9 cellular contexts compared by ENCODE assay signal in genomic region chr20:48202334-48202733, GRCh38.
"Had no signal": no experiment of that assay in that cellular context is flagged by ENCODE, and none has a peak within 500 bp of the region (broad histone marks: within the 10 kb centered on the region; RNA-seq: fewer than 3 reads in every experiment).

No MANE protein-coding gene starts in this region.

- H3K36me3 Mint-ChIP-seq: IgD-negative memory B cell had no signal

- H3K4me3 Mint-ChIP-seq: HFFc6, IgD-negative memory B cell had no signal

- ATAC-seq: HCT116 had no signal

- H3K27ac ChIP-seq: GM23248, HL-60 had no signal

- DNase-seq: GM23248, GOT3, H7, HFFc6, KBM-7 had no signal

- H3K36me3 ChIP-seq: HAP-1 had no signal

- H3K9me3 Mint-ChIP-seq: IgD-negative memory B cell had no signal

- H3K9me3 ChIP-seq: HAP-1 had no signal

- H3K4me1 Mint-ChIP-seq: IgD-negative memory B cell had no signal

- H3K27ac Mint-ChIP-seq: HFFc6 had no signal

- H3K4me3 ChIP-seq: GM23248, HAP-1 had no signal
